6 cellular contexts compared by ENCODE assay signal in the genomic region with DNA sequence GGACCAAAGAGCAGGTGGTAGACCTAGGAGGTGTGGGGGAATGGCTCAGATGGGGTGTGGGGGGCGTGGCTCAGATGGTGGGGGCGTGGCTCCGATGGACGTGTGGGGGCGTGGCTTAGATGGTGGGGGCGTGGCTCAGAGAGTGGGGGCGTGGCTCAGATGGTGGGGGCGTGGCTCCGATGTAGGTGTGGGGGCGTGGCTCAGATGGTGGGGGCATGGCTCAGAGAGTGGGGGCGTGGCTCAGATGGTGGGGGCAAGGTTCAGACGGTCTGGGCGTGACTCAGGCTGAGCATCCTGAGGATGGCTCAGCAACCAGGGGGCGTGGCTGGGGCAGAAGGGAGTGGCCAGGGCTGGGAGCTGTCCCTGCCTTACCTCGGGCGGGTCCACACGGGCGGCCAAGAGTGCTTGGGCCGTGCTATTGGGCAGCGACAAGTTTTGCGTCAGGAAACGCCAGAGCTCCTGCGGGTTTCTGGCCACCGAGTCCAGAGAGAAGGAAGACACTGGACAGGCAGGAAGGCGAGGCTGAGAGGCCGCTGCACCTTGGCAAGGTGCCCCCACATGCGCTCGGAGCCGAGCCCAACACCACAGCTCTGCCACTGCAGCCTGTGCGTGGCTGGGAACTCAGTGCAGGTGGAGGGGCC. TPM values are rescaled to one million over a fixed set of nuclear protein-coding genes. Genes with fewer than 3 reads are reported as not detected.
DNase-seq lines count a peak whose midpoint lies in the region; ATAC-seq, FAIRE-seq and TF ChIP-seq lines count a peak whose summit lies in the region.

No MANE protein-coding gene starts in this region.

- H3K27ac ChIP-seq in GM12878 (ENCODE audit: control insufficient read depth, insufficient read depth) (no peak overlapping the region), neuronal stem cell (replicated peaks; ENCODE audit: low read length) (peak overlapping the region; percentile 31)

- intact Hi-C loops in GM12878 (cut with micrococcal nuclease; ENCODE audit: unreplicated experiment): no loop called here

- H2BK12ac ChIP-seq in neuronal stem cell (ENCODE audit: low read length): peak overlapping the region; percentile 10

- H2BK120ac ChIP-seq in neuronal stem cell (ENCODE audit: low read depth, low read length): no peak overlapping the region

- ATAC-seq in GM12878: peak; percentile 76
- no peak for ATAC-seq in HG02642 (IDR thresholded peaks at IDR 0.05; ENCODE audit: poor library complexity, unreplicated experiment)

- H2BK5ac ChIP-seq in neuronal stem cell (ENCODE audit: low read length): no peak overlapping the region

- no peaks in the 10 kb centered on the region for H3K79me2 ChIP-seq in GM12878 (ENCODE audit: control insufficient read depth, insufficient read depth, low read length)

- H3K9ac ChIP-seq in GM12878 (ENCODE audit: control insufficient read depth, insufficient read depth, low read length): no peak overlapping the region
- peak overlapping the region; percentile 2 for H3K9ac ChIP-seq in neuronal stem cell (ENCODE audit: low read depth, low read length, poor library complexity)

- TF ChIP-seq POLR2A in GM12891 (IDR thresholded peaks at IDR 0.05; ENCODE audit: low read depth, low read length): no peak
- TF ChIP-seq POLR2A in GM12878 (IDR thresholded peaks at IDR 0.05; ENCODE audit: low read depth, low read length): no peak

- SMC1A ChIA-PET in GM12878 (lab: Charles Lee; ENCODE audit: uncharacterized antibody, unreplicated experiment): no interaction called here

- H4K20me1 ChIP-seq in GM12878 (ENCODE audit: control insufficient read depth, insufficient read depth): no peaks in the 10 kb centered on the region

- TF ChIP-seq CTCF in GM12878 (IDR thresholded peaks at IDR 0.05 in 2 of 3, conservative IDR thresholded peaks at IDR 0.05 in 1 of 3; ENCODE audit: control insufficient read depth in 2 of 3, extremely low read depth in 1 of 3, insufficient read depth in 1 of 3, low read depth in 3 of 3, low read length in 3 of 3): no peak

- no peak overlapping the region for H2AFZ ChIP-seq in GM12878 (ENCODE audit: control insufficient read depth, low read depth, low read length)
- no peak overlapping the region for H2AFZ ChIP-seq in neuronal stem cell (ENCODE audit: low read length)

- DNase-seq in GM12891 (ENCODE audit: insufficient read length, low spot score): peak; percentile 78
- DNase-seq in RKO (ENCODE audit: low spot score): peak; percentile 99
- no peak for DNase-seq in GM12878 (ENCODE audit: low read depth, low spot score)
- no peak for DNase-seq in neuronal stem cell (ENCODE audit: low spot score)
- DNase-seq in NCI-H510A treated with DMSO at 0.1 percent for 48 hours (lab: John Stamatoyannopoulos, UW): no peak

- H3K27me3 ChIP-seq in GM12878 (replicated peaks in 1 of 2; ENCODE audit: control insufficient read depth in 2 of 2, insufficient read depth in 2 of 2, low read length in 1 of 2) (no peaks in the 10 kb centered on the region), neuronal stem cell (ENCODE audit: control insufficient read depth in 3 of 3, insufficient read depth in 3 of 3, low read depth in 1 of 3, low read length in 3 of 3) (no peaks in the 10 kb centered on the region)

- H3K18ac ChIP-seq in neuronal stem cell (ENCODE audit: low read length): peak overlapping the region; percentile 65

- no peak for TF ChIP-seq RAD21 in GM12878 (IDR thresholded peaks at IDR 0.05; ENCODE audit: insufficient read depth, low read depth, low read length)

- peak overlapping the region; percentile 59 for H2BK15ac ChIP-seq in neuronal stem cell (ENCODE audit: low read length)

- H3K4me1 ChIP-seq in GM12878 (ENCODE audit: control insufficient read depth, insufficient read depth, low read length): no peaks in the 10 kb centered on the region
- peaks cover 19 to 27% of the 10 kb centered on the region in 2 donors for H3K4me1 ChIP-seq in neuronal stem cell (ENCODE audit: control insufficient read depth in 2 of 2, insufficient read depth in 1 of 2, low read depth in 1 of 2, low read length in 2 of 2)

- RAD21 ChIA-PET in GM12878 (lab: Charles Lee; ENCODE audit: unreplicated experiment): no interaction called here

- H3K23ac ChIP-seq in neuronal stem cell (ENCODE audit: low read depth, low read length, poor library complexity): peak overlapping the region; percentile 85

- peak overlapping the region; percentile 88 for H2AK5ac ChIP-seq in neuronal stem cell (ENCODE audit: low read depth, low read length)

- in situ Hi-C loops in GM12878 (cut with MboI): no loop called here

- no peak overlapping the region for H4K8ac ChIP-seq in neuronal stem cell (ENCODE audit: low read depth, low read length)

- peak overlapping the region; percentile 38 for H3K14ac ChIP-seq in neuronal stem cell (ENCODE audit: low read length)

- no peak overlapping the region for H4K91ac ChIP-seq in neuronal stem cell (ENCODE audit: low read depth, low read length, poor library complexity)

- WGBS in GM12878 (ENCODE audit: insufficient coverage, insufficient replicate concordance, low lambda C conversion rate, missing lambda C conversion rate): 56% methylated on average over 24 of the region's 30 CpGs
- WGBS in neuronal stem cell (ENCODE audit: extremely low coverage in 2 of 2, insufficient read length in 2 of 2, insufficient replicate concordance in 1 of 2), 2 donors: no CpG with 5 or more reads among the region's 30 CpGs

- no peaks in the 10 kb centered on the region; the same call in 2 of the 3 replicates for H3K9me3 ChIP-seq in GM12878 (replicated peaks; ENCODE audit: control insufficient read depth, insufficient read depth, low read length)
- H3K9me3 ChIP-seq in neuronal stem cell (replicated peaks in 1 of 2; ENCODE audit: control insufficient read depth in 2 of 2, insufficient read depth in 1 of 2, low read depth in 1 of 2, low read length in 2 of 2): peaks cover 0 to under 1% of the 10 kb centered on the region in 2 donors

- H3K4me3 ChIP-seq in GM12878 (no peak overlapping the region), neuronal stem cell (ENCODE audit: low read length in 2 of 2) (no peak overlapping the region)

- peak overlapping the region; percentile 37 for H3K4ac ChIP-seq in neuronal stem cell (ENCODE audit: low read length)

- no peak for TF ChIP-seq EP300 in GM12878 (IDR thresholded peaks at IDR 0.05; ENCODE audit: borderline replicate concordance in 1 of 2, control insufficient read depth in 1 of 2, low read depth in 2 of 2, low read length in 2 of 2)

- no peak overlapping the region for H3K4me2 ChIP-seq in GM12878 (ENCODE audit: control insufficient read depth, insufficient read depth)
- H3K4me2 ChIP-seq in neuronal stem cell (ENCODE audit: insufficient read depth, low read length, poor library complexity, severe bottlenecking): no peak overlapping the region

- no TSS peak for BruUV-seq in GM12878 (replicated peaks; lab: Mats Ljungman, UMichigan)

- no peaks in the 10 kb centered on the region for H3K36me3 ChIP-seq in GM12878 (ENCODE audit: control insufficient read depth in 2 of 2, insufficient read depth in 2 of 2, low read length in 1 of 2)
- peaks cover 3 to 16% of the 10 kb centered on the region in 2 donors for H3K36me3 ChIP-seq in neuronal stem cell (replicated peaks in 1 of 2; ENCODE audit: control insufficient read depth in 2 of 2, insufficient read depth in 2 of 2, low read length in 2 of 2)

- POLR2A ChIA-PET in GM12878 (lab: Charles Lee): interaction anchor here (1.0 kb wide), 1 partner anchor 211 kb away, joined by 4 read pairs; no protein-coding TSS in a partner anchor

- FAIRE-seq in GM12891 (lab: Jason Lieb, UNC) (peak; percentile 97), GM12878 (lab: Jason Lieb, UNC) (peak; percentile 89)

- peaks cover 20% of the 10 kb centered on the region for H3K79me1 ChIP-seq in neuronal stem cell (ENCODE audit: low read depth, low read length)

- CTCF ChIA-PET in GM12878 (lab: Yijun Ruan, JAX): interaction anchor here (1.1 to 1.4 kb wide), 2 partner anchors 42 to 103 kb away, joined by 3 read pairs; no protein-coding TSS in a partner anchor

RNA-seq across cellular contexts. Expression of gene ABCA2, which starts 5.9 kb away (rescaled TPM):
- 3.1 TPM for polyA plus RNA-seq in GM12891 (2012; ENCODE audit: low read depth, missing spikeins)
- total RNA-seq in GM12878 (2013; cell fraction: nucleolus; rRNA removed): 6.5 and 6.7 TPM in 2 replicates
- total RNA-seq in GM12878 (2014; rRNA removed) (0.93 and 1.2 TPM in 2 replicates), GM12878 (2014; rRNA removed; fragmentation: Illumina TruSeq; extraction: Trizol) (0.13 and 0.46 TPM in 2 replicates), GM12878 (2021) (1.8 and 2.6 TPM in 2 replicates)
- 1.1 TPM for polyA plus RNA-seq in GM12878 (2011; ENCODE audit: low read depth)
- polyA plus RNA-seq in GM12878 (2011; rRNA removed) (1.2 and 2.3 TPM in 2 replicates), GM12878 (2014; fragmentation: Illumina TruSeq; extraction: Trizol) (0.08 and 0.34 TPM in 2 replicates), GM12878 (2014; fragmentation: Nextera tagmentation; extraction: Ambion mirVana) (not detected), GM12878 (2014; rRNA removed) (1.1 and 2.7 TPM in 2 replicates), GM12878 (2016; fragmentation: Nextera tagmentation; extraction: Ambion mirVana) (under 1 TPM; 0.25 to 0.35 TPM)
- 3.5 and 5.1 TPM in 2 replicates for polyA plus RNA-seq in GM12878 (2011; cell fraction: cytosol; rRNA removed)
- 59.2 and 70.7 TPM in 2 replicates for polyA plus RNA-seq in GM12878 (2011; cell fraction: nucleus; rRNA removed)
- 2.2 and 2.7 TPM in 2 replicates for polyA plus RNA-seq in GM12878 (2012)
- polyA minus RNA-seq in GM12878 (2011; rRNA and poly(A)+ RNA removed): 2.4 and 4.2 TPM in 2 replicates
- polyA minus RNA-seq in GM12878 (2011; cell fraction: cytosol; rRNA and poly(A)+ RNA removed): 2.7 and 3.4 TPM in 2 replicates
- polyA minus RNA-seq in GM12878 (2011; cell fraction: nucleus; rRNA and poly(A)+ RNA removed): 6.6 and 12.3 TPM in 2 replicates
- polyA plus RNA-seq in neuronal stem cell (2013, experiment 1 of 2): 27.7 TPM
- 24.0 TPM for polyA plus RNA-seq in neuronal stem cell (2013, experiment 2 of 2)

RNA-seq across cellular contexts. Expression of gene FUT7, which starts 9.8 kb away (rescaled TPM):
- not detected for polyA plus RNA-seq in GM12891 (2012; ENCODE audit: low read depth, missing spikeins)
- total RNA-seq in GM12878 (2013; cell fraction: nucleolus; rRNA removed): not detected in 2 replicates
- total RNA-seq in GM12878 (2014; rRNA removed) (0.16 and 0.17 TPM in 2 replicates), GM12878 (2014; rRNA removed; fragmentation: Illumina TruSeq; extraction: Trizol) (0.04 and 0.05 TPM in 2 replicates), GM12878 (2021) (0.13 and 0.16 TPM in 2 replicates)
- not detected for polyA plus RNA-seq in GM12878 (2011; ENCODE audit: low read depth)
- polyA plus RNA-seq in GM12878 (2011; rRNA removed) (0.12 and 0.23 TPM in 2 replicates), GM12878 (2014; fragmentation: Illumina TruSeq; extraction: Trizol) (0.04 TPM in 1 of 2 replicates, not detected in the other), GM12878 (2014; fragmentation: Nextera tagmentation; extraction: Ambion mirVana) (not detected), GM12878 (2014; rRNA removed) (0.25 and 0.29 TPM in 2 replicates), GM12878 (2016; fragmentation: Nextera tagmentation; extraction: Ambion mirVana) (under 1 TPM; 0.32 to 0.62 TPM)
- polyA plus RNA-seq in GM12878 (2011; cell fraction: cytosol; rRNA removed): 0.45 and 0.55 TPM in 2 replicates
- polyA plus RNA-seq in GM12878 (2011; cell fraction: nucleus; rRNA removed): 0.34 and 0.36 TPM in 2 replicates
- polyA plus RNA-seq in GM12878 (2012): not detected in 2 replicates
- not detected in 2 replicates for polyA minus RNA-seq in GM12878 (2011; rRNA and poly(A)+ RNA removed)
- 0.40 TPM in 1 of 2 replicates, not detected in the other for polyA minus RNA-seq in GM12878 (2011; cell fraction: cytosol; rRNA and poly(A)+ RNA removed)
- 0.29 TPM in 1 of 2 replicates, not detected in the other for polyA minus RNA-seq in GM12878 (2011; cell fraction: nucleus; rRNA and poly(A)+ RNA removed)
- polyA plus RNA-seq in neuronal stem cell (2013, experiment 1 of 2): not detected
- not detected for polyA plus RNA-seq in neuronal stem cell (2013, experiment 2 of 2)

RNA-seq across cellular contexts. Expression of gene NPDC1, which starts 23.9 kb away (rescaled TPM):
- 2.2 TPM for polyA plus RNA-seq in GM12891 (2012; ENCODE audit: low read depth, missing spikeins)
- 0.49 and 0.92 TPM in 2 replicates for total RNA-seq in GM12878 (2013; cell fraction: nucleolus; rRNA removed)
- total RNA-seq in GM12878 (2014; rRNA removed) (0.11 and 1.2 TPM in 2 replicates), GM12878 (2014; rRNA removed; fragmentation: Illumina TruSeq; extraction: Trizol) (0.13 TPM in 1 of 2 replicates, not detected in the other), GM12878 (2021) (0.64 and 1.5 TPM in 2 replicates)
- polyA plus RNA-seq in GM12878 (2011; ENCODE audit: low read depth): not detected
- polyA plus RNA-seq in GM12878 (2011; rRNA removed) (0.14 and 0.19 TPM in 2 replicates), GM12878 (2014; fragmentation: Illumina TruSeq; extraction: Trizol) (0.04 TPM in 1 of 2 replicates, not detected in the other), GM12878 (2014; fragmentation: Nextera tagmentation; extraction: Ambion mirVana) (not detected), GM12878 (2014; rRNA removed) (0.42 and 0.58 TPM in 2 replicates), GM12878 (2016; fragmentation: Nextera tagmentation; extraction: Ambion mirVana) (1 to 10 TPM; 1.1 to 1.7 TPM)
- polyA plus RNA-seq in GM12878 (2011; cell fraction: cytosol; rRNA removed): 0.06 and 0.10 TPM in 2 replicates
- 1.9 TPM in 2 replicates for polyA plus RNA-seq in GM12878 (2011; cell fraction: nucleus; rRNA removed)
- polyA plus RNA-seq in GM12878 (2012): 0.72 and 1.2 TPM in 2 replicates
- not detected in 2 replicates for polyA minus RNA-seq in GM12878 (2011; rRNA and poly(A)+ RNA removed)
- 1.5 and 2.7 TPM in 2 replicates for polyA minus RNA-seq in GM12878 (2011; cell fraction: cytosol; rRNA and poly(A)+ RNA removed)
- polyA minus RNA-seq in GM12878 (2011; cell fraction: nucleus; rRNA and poly(A)+ RNA removed): 0.38 TPM in 1 of 2 replicates, not detected in the other
- 41.2 TPM for polyA plus RNA-seq in neuronal stem cell (2013, experiment 1 of 2)
- polyA plus RNA-seq in neuronal stem cell (2013, experiment 2 of 2): 37.6 TPM

RNA-seq across cellular contexts. Expression of gene CLIC3, which starts 25.7 kb away (rescaled TPM):
- polyA plus RNA-seq in GM12891 (2012; ENCODE audit: low read depth, missing spikeins): 0.09 TPM
- not detected in 2 replicates for total RNA-seq in GM12878 (2013; cell fraction: nucleolus; rRNA removed)
- total RNA-seq in GM12878 (2014; rRNA removed) (not detected in 2 replicates), GM12878 (2014; rRNA removed; fragmentation: Illumina TruSeq; extraction: Trizol) (not detected in 2 replicates), GM12878 (2021) (not detected in 2 replicates)
- not detected for polyA plus RNA-seq in GM12878 (2011; ENCODE audit: low read depth)
- polyA plus RNA-seq in GM12878 (2011; rRNA removed) (not detected in 2 replicates), GM12878 (2014; fragmentation: Illumina TruSeq; extraction: Trizol) (not detected in 2 replicates), GM12878 (2014; fragmentation: Nextera tagmentation; extraction: Ambion mirVana) (not detected), GM12878 (2014; rRNA removed) (0.25 TPM in 1 of 2 replicates, not detected in the other), GM12878 (2016; fragmentation: Nextera tagmentation; extraction: Ambion mirVana) (under 1 TPM in 1 of 2 experiments, not detected in 1; 0.31 TPM)
- not detected in 2 replicates for polyA plus RNA-seq in GM12878 (2011; cell fraction: cytosol; rRNA removed)
- not detected in 2 replicates for polyA plus RNA-seq in GM12878 (2011; cell fraction: nucleus; rRNA removed)
- 0.18 TPM in 1 of 2 replicates, not detected in the other for polyA plus RNA-seq in GM12878 (2012)
- polyA minus RNA-seq in GM12878 (2011; rRNA and poly(A)+ RNA removed): not detected in 2 replicates
- 0.94 and 1.6 TPM in 2 replicates for polyA minus RNA-seq in GM12878 (2011; cell fraction: cytosol; rRNA and poly(A)+ RNA removed)
- not detected in 2 replicates for polyA minus RNA-seq in GM12878 (2011; cell fraction: nucleus; rRNA and poly(A)+ RNA removed)
- not detected for polyA plus RNA-seq in neuronal stem cell (2013, experiment 1 of 2)
- polyA plus RNA-seq in neuronal stem cell (2013, experiment 2 of 2): not detected

RNA-seq across cellular contexts. Expression of gene PAXX, which starts 29.9 kb away (rescaled TPM):
- polyA plus RNA-seq in GM12891 (2012; ENCODE audit: low read depth, missing spikeins): 26.4 TPM
- total RNA-seq in GM12878 (2013; cell fraction: nucleolus; rRNA removed): 9.5 and 11.5 TPM in 2 replicates
- total RNA-seq in GM12878 (2014; rRNA removed) (30.9 and 44.3 TPM in 2 replicates), GM12878 (2014; rRNA removed; fragmentation: Illumina TruSeq; extraction: Trizol) (10.5 and 14.7 TPM in 2 replicates), GM12878 (2021) (47.7 and 49.3 TPM in 2 replicates)
- 4.3 TPM for polyA plus RNA-seq in GM12878 (2011; ENCODE audit: low read depth)
- polyA plus RNA-seq in GM12878 (2011; rRNA removed) (6.2 and 10.9 TPM in 2 replicates), GM12878 (2014; fragmentation: Illumina TruSeq; extraction: Trizol) (1.4 and 4.1 TPM in 2 replicates), GM12878 (2014; fragmentation: Nextera tagmentation; extraction: Ambion mirVana) (1 to 10 TPM in 1 of 2 experiments, under 1 TPM in 1; 0.18 to 2.9 TPM), GM12878 (2014; rRNA removed) (50.6 and 67.5 TPM in 2 replicates), GM12878 (2016; fragmentation: Nextera tagmentation; extraction: Ambion mirVana) (10 to 100 TPM; 60.1 to 60.6 TPM)
- polyA plus RNA-seq in GM12878 (2011; cell fraction: cytosol; rRNA removed): 17.6 and 32.9 TPM in 2 replicates
- polyA plus RNA-seq in GM12878 (2011; cell fraction: nucleus; rRNA removed): 78.2 and 86.4 TPM in 2 replicates
- polyA plus RNA-seq in GM12878 (2012): 17.3 and 17.5 TPM in 2 replicates
- polyA minus RNA-seq in GM12878 (2011; rRNA and poly(A)+ RNA removed): 3.0 and 4.4 TPM in 2 replicates
- polyA minus RNA-seq in GM12878 (2011; cell fraction: cytosol; rRNA and poly(A)+ RNA removed): 3.3 and 5.2 TPM in 2 replicates
- polyA minus RNA-seq in GM12878 (2011; cell fraction: nucleus; rRNA and poly(A)+ RNA removed): 17.0 and 31.3 TPM in 2 replicates
- polyA plus RNA-seq in neuronal stem cell (2013, experiment 1 of 2): 57.4 TPM
- polyA plus RNA-seq in neuronal stem cell (2013, experiment 2 of 2): 58.1 TPM

Comparison
In these comparisons a context has a peak if more than half of its experiments do, and no peak if none do; other contexts are left out.
1. DNase-seq: peak in GM12891 (single experiment) and RKO (single experiment); none in GM12878 (single experiment), neuronal stem cell (single experiment) and NCI-H510A treated with DMSO at 0.1 percent for 48 hours (single experiment).